Comparison of ENCODE assay signal across 25 cellular contexts in the genomic region with DNA sequence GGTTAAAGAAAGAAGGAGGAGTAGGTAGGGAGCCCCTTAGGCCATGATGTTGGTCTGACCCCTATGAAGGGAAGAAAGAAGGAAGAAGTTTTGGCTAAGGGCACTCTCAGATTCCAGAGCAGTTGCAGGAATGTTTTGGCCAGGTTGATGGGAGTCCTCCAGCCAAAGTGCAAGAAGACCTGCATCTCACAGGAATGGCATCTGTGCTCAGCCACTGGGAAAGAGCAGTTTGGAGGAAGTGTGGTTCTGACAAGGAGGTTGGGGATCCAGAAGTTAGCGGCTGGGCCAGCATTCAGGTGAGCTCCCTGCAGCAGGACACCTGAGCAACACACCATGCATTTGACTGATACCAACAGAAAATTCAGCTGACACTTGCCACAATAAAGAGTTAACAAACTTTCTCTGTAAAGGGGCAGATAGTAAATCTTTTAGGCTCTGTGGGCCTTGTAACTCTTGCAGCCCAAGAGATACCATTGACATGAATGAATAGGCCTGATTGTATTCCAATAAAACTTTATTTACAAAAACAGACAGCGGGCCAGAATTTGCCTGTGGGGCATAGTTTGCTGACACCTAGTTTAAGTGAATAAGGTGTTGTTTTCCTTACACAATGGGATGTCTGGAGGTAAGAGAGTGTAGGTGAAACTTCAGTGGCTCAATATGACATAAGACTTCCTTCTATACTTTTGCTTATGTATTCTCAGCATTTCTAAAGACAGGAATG.
"Had no signal": no experiment of that assay in that cellular context is flagged by ENCODE, and none has a peak within 500 bp of the region (broad histone marks: within the 10 kb centered on the region; RNA-seq: fewer than 3 reads in every experiment).

No MANE protein-coding gene starts in this region.

- H3K36me3 Mint-ChIP-seq: activated CD8-positive, alpha-beta memory T cell treated with anti-CD3 and anti-CD28 coated beads, Interleukin-2, amount 10 ng/mL, durations not matched to agents 7 days and 5 days; activated naive CD4-positive, alpha-beta T cell treated with anti-CD3 and anti-CD28 coated beads, Interleukin-2, amount 50 U/mL, for 24 hours had no signal

- H3K27ac ChIP-seq: breast epithelium had no signal

- ATAC-seq: activated CD8-positive, alpha-beta memory T cell treated with anti-CD3 and anti-CD28 coated beads, Interleukin-2, amount 10 ng/mL, durations not matched to agents 7 days and 5 days; PC-3; T-helper 17 cell had no signal

- H3K4me3 ChIP-seq: breast epithelium, MG63 had no signal

- H3K36me3 ChIP-seq: breast epithelium, MG63 had no signal

- DNase-seq: activated B cell treated with CpG ODN at 0.5 μM for 24 hours; activated CD4-positive, alpha-beta T cell treated with anti-CD3 and anti-CD28 coated beads for 1 hour; activated CD4-positive, alpha-beta T cell treated with anti-CD3 and anti-CD28 coated beads, Interleukin-2, amount 10 ng/mL, durations not matched to agents 24 days and 14 days; activated CD4-positive, alpha-beta T cell treated with anti-CD3 and anti-CD28 coated beads, Interleukin-2, amount 50 U/mL, for 48 hours; activated CD8-positive, alpha-beta memory T cell treated with anti-CD3 and anti-CD28 coated beads, Interleukin-2, amount 10 ng/mL, durations not matched to agents 7 days and 5 days; activated effector memory CD4-positive, alpha-beta T cell treated with Interleukin-2 at 50 U/mL for 16 hours; activated naive CD4-positive, alpha-beta T cell; activated T-cell treated with anti-CD3 and anti-CD28 coated beads, Interleukin-2, amount 50 U/mL, for 24 hours; aorta; caudate nucleus; MG63; MV-4-11; NCI-H1417 treated with DMSO at 0.1 percent for 48 hours; NCI-H1694; NCI-H2107; NCI-H2171 treated with DMSO at 0.1 percent for 48 hours; NCI-H226; NCI-H69; PC-3; SHP77 treated with DMSO at 0.1 percent for 48 hours; T-helper 17 cell; T-helper 9 cell had no signal

- H3K9me3 Mint-ChIP-seq: activated B cell treated with CpG ODN at 0.5 μM for 24 hours; activated CD4-positive, alpha-beta T cell treated with anti-CD3 and anti-CD28 coated beads, Interleukin-2, amount 10 ng/mL, durations not matched to agents 24 days and 14 days; activated naive CD4-positive, alpha-beta T cell treated with anti-CD3 and anti-CD28 coated beads, Interleukin-2, amount 50 U/mL, for 24 hours; activated T-cell treated with anti-CD3 and anti-CD28 coated beads, Interleukin-2, amount 50 U/mL, for 24 hours; activated T-helper 1 cell treated with anti-CD3 and anti-CD28 coated beads, Interleukin-12 subunit alpha, Interleukin-12 subunit beta, Interleukin-2, Interleukin-4 antibody, amounts not matched to agents 30 ng/mL and 10 ng/mL and 1 ng/mL, durations not matched to agents 14 hours and 24 hours and 36 hours had no signal

- H3K27ac Mint-ChIP-seq: activated B cell treated with CpG ODN at 0.5 μM for 24 hours; activated CD4-positive, alpha-beta T cell treated with anti-CD3 and anti-CD28 coated beads, Interleukin-2, amount 10 ng/mL, durations not matched to agents 24 days and 14 days; activated CD8-positive, alpha-beta memory T cell treated with anti-CD3 and anti-CD28 coated beads, Interleukin-2, amount 10 ng/mL, durations not matched to agents 7 days and 5 days; activated naive CD4-positive, alpha-beta T cell treated with anti-CD3 and anti-CD28 coated beads, Interleukin-2, amount 50 U/mL, for 24 hours; activated T-cell treated with anti-CD3 and anti-CD28 coated beads, Interleukin-2, amount 50 U/mL, for 24 hours; activated T-helper 1 cell treated with anti-CD3 and anti-CD28 coated beads, Interleukin-12 subunit alpha, Interleukin-12 subunit beta, Interleukin-2, Interleukin-4 antibody, amounts not matched to agents 30 ng/mL and 10 ng/mL and 1 ng/mL, durations not matched to agents 14 hours and 24 hours and 36 hours; T-helper 17 cell had no signal

- H3K4me1 ChIP-seq: breast epithelium had no signal

- H3K27me3 ChIP-seq: breast epithelium, MG63 had no signal

- H3K4me3 Mint-ChIP-seq: activated B cell treated with CpG ODN at 0.5 μM for 24 hours; activated CD4-positive, alpha-beta T cell treated with anti-CD3 and anti-CD28 coated beads, Interleukin-2, amount 10 ng/mL, durations not matched to agents 24 days and 14 days; activated CD8-positive, alpha-beta memory T cell treated with anti-CD3 and anti-CD28 coated beads, Interleukin-2, amount 10 ng/mL, durations not matched to agents 7 days and 5 days; activated naive CD4-positive, alpha-beta T cell treated with anti-CD3 and anti-CD28 coated beads, Interleukin-2, amount 50 U/mL, for 24 hours; activated T-cell treated with anti-CD3 and anti-CD28 coated beads, Interleukin-2, amount 50 U/mL, for 24 hours; activated T-helper 1 cell treated with anti-CD3 and anti-CD28 coated beads, Interleukin-12 subunit alpha, Interleukin-12 subunit beta, Interleukin-2, Interleukin-4 antibody, amounts not matched to agents 30 ng/mL and 10 ng/mL and 1 ng/mL, durations not matched to agents 14 hours and 24 hours and 36 hours; T-helper 17 cell had no signal

- H3K4me1 Mint-ChIP-seq: activated CD4-positive, alpha-beta T cell treated with anti-CD3 and anti-CD28 coated beads, Interleukin-2, amount 10 ng/mL, durations not matched to agents 24 days and 14 days; activated CD8-positive, alpha-beta memory T cell treated with anti-CD3 and anti-CD28 coated beads, Interleukin-2, amount 10 ng/mL, durations not matched to agents 7 days and 5 days; activated naive CD4-positive, alpha-beta T cell treated with anti-CD3 and anti-CD28 coated beads, Interleukin-2, amount 50 U/mL, for 24 hours; T-helper 17 cell had no signal

- H3K9me3 ChIP-seq: breast epithelium, MG63 had no signal

- H3K27me3 Mint-ChIP-seq: activated B cell treated with CpG ODN at 0.5 μM for 24 hours; activated CD4-positive, alpha-beta T cell treated with anti-CD3 and anti-CD28 coated beads, Interleukin-2, amount 10 ng/mL, durations not matched to agents 24 days and 14 days; activated CD8-positive, alpha-beta memory T cell treated with anti-CD3 and anti-CD28 coated beads, Interleukin-2, amount 10 ng/mL, durations not matched to agents 7 days and 5 days had no signal
